1 cellular context compared by ENCODE assay signal in the genomic region with DNA sequence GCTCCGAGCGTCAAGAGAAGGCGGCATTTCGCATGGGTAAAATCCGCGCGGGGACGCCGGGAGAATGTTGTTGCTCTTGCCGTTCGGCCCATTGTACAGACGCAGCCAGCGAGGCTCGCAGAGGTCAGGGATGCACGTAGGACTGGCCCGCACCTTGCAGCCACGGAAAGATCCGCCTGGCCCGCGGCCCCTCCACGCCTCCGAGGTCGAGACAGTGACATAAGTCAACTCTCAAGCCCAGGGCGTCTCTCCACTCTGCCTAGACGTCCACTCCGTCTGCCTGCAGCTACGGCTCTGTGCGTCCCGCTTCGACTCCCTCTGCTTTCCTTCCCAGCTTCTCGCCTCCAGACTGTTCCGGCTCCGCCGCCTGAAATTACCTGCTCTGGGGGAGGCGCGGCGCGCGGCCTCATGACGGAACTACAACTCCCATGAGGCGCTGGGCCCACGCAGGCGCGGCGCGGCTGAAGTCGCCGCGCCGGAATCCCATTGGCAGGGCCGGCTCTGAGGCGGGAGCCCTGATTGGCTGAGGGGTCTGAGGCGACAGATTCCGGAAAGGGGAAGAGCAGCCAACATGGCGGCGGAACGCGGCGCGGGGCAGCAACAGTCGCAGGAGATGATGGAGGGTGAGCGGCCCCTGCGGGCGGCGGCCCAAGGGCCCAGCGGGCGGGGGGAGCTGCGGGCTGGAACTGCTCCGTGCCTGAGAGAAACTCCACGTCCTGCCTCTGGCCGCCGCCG.
A peak's percentile ranks its signal among the peaks of the same experiment; 100 is the strongest.
TF ChIP-seq lines count a peak whose summit lies in the region.

A gene with protein sequence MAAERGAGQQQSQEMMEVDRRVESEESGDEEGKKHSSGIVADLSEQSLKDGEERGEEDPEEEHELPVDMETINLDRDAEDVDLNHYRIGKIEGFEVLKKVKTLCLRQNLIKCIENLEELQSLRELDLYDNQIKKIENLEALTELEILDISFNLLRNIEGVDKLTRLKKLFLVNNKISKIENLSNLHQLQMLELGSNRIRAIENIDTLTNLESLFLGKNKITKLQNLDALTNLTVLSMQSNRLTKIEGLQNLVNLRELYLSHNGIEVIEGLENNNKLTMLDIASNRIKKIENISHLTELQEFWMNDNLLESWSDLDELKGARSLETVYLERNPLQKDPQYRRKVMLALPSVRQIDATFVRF (plus strand): TSS at position 543 of the 735 bp plus-strand sequence. CDS start 29 bp downstream, at position 572.

TF ChIP-seq in HEK293, 187 proteins besides CTCF, POLR2A, EP300 and RAD21 (continued from another document):
- TF ChIP-seq, protein P1, sequence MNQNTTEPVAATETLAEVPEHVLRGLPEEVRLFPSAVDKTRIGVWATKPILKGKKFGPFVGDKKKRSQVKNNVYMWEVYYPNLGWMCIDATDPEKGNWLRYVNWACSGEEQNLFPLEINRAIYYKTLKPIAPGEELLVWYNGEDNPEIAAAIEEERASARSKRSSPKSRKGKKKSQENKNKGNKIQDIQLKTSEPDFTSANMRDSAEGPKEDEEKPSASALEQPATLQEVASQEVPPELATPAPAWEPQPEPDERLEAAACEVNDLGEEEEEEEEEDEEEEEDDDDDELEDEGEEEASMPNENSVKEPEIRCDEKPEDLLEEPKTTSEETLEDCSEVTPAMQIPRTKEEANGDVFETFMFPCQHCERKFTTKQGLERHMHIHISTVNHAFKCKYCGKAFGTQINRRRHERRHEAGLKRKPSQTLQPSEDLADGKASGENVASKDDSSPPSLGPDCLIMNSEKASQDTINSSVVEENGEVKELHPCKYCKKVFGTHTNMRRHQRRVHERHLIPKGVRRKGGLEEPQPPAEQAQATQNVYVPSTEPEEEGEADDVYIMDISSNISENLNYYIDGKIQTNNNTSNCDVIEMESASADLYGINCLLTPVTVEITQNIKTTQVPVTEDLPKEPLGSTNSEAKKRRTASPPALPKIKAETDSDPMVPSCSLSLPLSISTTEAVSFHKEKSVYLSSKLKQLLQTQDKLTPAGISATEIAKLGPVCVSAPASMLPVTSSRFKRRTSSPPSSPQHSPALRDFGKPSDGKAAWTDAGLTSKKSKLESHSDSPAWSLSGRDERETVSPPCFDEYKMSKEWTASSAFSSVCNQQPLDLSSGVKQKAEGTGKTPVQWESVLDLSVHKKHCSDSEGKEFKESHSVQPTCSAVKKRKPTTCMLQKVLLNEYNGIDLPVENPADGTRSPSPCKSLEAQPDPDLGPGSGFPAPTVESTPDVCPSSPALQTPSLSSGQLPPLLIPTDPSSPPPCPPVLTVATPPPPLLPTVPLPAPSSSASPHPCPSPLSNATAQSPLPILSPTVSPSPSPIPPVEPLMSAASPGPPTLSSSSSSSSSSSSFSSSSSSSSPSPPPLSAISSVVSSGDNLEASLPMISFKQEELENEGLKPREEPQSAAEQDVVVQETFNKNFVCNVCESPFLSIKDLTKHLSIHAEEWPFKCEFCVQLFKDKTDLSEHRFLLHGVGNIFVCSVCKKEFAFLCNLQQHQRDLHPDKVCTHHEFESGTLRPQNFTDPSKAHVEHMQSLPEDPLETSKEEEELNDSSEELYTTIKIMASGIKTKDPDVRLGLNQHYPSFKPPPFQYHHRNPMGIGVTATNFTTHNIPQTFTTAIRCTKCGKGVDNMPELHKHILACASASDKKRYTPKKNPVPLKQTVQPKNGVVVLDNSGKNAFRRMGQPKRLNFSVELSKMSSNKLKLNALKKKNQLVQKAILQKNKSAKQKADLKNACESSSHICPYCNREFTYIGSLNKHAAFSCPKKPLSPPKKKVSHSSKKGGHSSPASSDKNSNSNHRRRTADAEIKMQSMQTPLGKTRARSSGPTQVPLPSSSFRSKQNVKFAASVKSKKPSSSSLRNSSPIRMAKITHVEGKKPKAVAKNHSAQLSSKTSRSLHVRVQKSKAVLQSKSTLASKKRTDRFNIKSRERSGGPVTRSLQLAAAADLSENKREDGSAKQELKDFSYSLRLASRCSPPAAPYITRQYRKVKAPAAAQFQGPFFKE (tag by site-specific recombination; IDR thresholded peaks at IDR 0.05; ENCODE audit: borderline replicate concordance): no peak
- TF ChIP-seq ZNF416 (tag by site-specific recombination; IDR thresholded peaks at IDR 0.05): no peak
- TF ChIP-seq, protein P2, sequence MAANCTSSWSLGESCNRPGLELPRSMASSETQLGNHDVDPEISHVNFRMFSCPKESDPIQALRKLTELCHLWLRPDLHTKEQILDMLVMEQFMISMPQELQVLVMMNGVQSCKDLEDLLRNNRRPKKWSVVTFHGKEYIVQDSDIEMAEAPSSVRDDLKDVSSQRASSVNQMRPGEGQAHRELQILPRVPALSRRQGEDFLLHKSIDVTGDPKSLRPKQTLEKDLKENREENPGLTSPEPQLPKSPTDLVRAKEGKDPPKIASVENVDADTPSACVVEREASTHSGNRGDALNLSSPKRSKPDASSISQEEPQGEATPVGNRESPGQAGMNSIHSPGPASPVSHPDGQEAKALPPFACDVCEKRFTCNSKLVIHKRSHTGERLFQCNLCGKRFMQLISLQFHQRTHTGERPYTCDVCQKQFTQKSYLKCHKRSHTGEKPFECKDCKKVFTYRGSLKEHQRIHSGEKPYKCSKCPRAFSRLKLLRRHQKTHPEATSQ (tag by site-specific recombination; IDR thresholded peaks at IDR 0.05): peak; percentile 98
- TF ChIP-seq ZNF558 (tag by site-specific recombination; IDR thresholded peaks at IDR 0.05): no peak
- TF ChIP-seq ZNF571 (tag by site-specific recombination; IDR thresholded peaks at IDR 0.05): no peak
- no peak for TF ChIP-seq ZNF560 (tag by site-specific recombination; IDR thresholded peaks at IDR 0.05; ENCODE audit: borderline replicate concordance)
- TF ChIP-seq ZNF341 (tag by site-specific recombination; IDR thresholded peaks at IDR 0.05; ENCODE audit: low read depth): peak; percentile 51; the same call in 1 of the 2 replicates
- no peak for TF ChIP-seq ZBTB1 (tag by site-specific recombination; IDR thresholded peaks at IDR 0.05)
- peak; percentile 7; the same call in 1 of the 2 replicates for TF ChIP-seq ZNF10 (tag by site-specific recombination; IDR thresholded peaks at IDR 0.05)
- TF ChIP-seq, protein P3, sequence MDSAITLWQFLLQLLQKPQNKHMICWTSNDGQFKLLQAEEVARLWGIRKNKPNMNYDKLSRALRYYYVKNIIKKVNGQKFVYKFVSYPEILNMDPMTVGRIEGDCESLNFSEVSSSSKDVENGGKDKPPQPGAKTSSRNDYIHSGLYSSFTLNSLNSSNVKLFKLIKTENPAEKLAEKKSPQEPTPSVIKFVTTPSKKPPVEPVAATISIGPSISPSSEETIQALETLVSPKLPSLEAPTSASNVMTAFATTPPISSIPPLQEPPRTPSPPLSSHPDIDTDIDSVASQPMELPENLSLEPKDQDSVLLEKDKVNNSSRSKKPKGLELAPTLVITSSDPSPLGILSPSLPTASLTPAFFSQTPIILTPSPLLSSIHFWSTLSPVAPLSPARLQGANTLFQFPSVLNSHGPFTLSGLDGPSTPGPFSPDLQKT (IDR thresholded peaks at IDR 0.05; ENCODE audit: borderline replicate concordance, low read depth, low read length): peak; percentile 64; the same call in 1 of the 2 replicates
- no peak for TF ChIP-seq ZNF292 (tag by site-specific recombination; IDR thresholded peaks at IDR 0.05; ENCODE audit: borderline replicate concordance, low read depth)
- TF ChIP-seq KLF8 (tag by site-specific recombination; IDR thresholded peaks at IDR 0.05): peak; percentile 34; the same call in 1 of the 2 replicates
- TF ChIP-seq ZNF426 (tag by site-specific recombination; IDR thresholded peaks at IDR 0.05): no peak
- TF ChIP-seq ZNF155 (tag by site-specific recombination; IDR thresholded peaks at IDR 0.05): no peak
- TF ChIP-seq, protein P4, sequence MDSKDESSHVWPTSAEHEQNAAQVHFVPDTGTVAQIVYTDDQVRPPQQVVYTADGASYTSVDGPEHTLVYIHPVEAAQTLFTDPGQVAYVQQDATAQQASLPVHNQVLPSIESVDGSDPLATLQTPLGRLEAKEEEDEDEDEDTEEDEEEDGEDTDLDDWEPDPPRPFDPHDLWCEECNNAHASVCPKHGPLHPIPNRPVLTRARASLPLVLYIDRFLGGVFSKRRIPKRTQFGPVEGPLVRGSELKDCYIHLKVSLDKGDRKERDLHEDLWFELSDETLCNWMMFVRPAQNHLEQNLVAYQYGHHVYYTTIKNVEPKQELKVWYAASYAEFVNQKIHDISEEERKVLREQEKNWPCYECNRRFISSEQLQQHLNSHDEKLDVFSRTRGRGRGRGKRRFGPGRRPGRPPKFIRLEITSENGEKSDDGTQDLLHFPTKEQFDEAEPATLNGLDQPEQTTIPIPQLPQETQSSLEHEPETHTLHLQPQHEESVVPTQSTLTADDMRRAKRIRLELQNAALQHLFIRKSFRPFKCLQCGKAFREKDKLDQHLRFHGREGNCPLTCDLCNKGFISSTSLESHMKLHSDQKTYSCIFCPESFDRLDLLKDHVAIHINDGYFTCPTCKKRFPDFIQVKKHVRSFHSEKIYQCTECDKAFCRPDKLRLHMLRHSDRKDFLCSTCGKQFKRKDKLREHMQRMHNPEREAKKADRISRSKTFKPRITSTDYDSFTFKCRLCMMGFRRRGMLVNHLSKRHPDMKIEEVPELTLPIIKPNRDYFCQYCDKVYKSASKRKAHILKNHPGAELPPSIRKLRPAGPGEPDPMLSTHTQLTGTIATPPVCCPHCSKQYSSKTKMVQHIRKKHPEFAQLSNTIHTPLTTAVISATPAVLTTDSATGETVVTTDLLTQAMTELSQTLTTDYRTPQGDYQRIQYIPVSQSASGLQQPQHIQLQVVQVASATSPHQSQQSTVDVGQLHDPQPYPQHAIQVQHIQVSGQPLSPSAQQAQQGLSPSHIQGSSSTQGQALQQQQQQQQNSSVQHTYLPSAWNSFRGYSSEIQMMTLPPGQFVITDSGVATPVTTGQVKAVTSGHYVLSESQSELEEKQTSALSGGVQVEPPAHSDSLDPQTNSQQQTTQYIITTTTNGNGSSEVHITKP (tag by site-specific recombination; IDR thresholded peaks at IDR 0.05): no peak
- peak; percentile 69 for TF ChIP-seq SP2 (tag by site-specific recombination; IDR thresholded peaks at IDR 0.05)
- TF ChIP-seq, protein P5, sequence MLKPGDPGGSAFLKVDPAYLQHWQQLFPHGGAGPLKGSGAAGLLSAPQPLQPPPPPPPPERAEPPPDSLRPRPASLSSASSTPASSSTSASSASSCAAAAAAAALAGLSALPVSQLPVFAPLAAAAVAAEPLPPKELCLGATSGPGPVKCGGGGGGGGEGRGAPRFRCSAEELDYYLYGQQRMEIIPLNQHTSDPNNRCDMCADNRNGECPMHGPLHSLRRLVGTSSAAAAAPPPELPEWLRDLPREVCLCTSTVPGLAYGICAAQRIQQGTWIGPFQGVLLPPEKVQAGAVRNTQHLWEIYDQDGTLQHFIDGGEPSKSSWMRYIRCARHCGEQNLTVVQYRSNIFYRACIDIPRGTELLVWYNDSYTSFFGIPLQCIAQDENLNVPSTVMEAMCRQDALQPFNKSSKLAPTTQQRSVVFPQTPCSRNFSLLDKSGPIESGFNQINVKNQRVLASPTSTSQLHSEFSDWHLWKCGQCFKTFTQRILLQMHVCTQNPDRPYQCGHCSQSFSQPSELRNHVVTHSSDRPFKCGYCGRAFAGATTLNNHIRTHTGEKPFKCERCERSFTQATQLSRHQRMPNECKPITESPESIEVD (tag by site-specific recombination; IDR thresholded peaks at IDR 0.05): no peak
- TF ChIP-seq GLI2 (tag by site-specific recombination; IDR thresholded peaks at IDR 0.05; ENCODE audit: borderline replicate concordance, low read depth): no peak
- TF ChIP-seq ZNF211 (tag by site-specific recombination; IDR thresholded peaks at IDR 0.05; ENCODE audit: low read depth): no peak
- no peak for TF ChIP-seq ZNF132 (tag by site-specific recombination; IDR thresholded peaks at IDR 0.05; ENCODE audit: borderline replicate concordance)
